In the genomic region with DNA sequence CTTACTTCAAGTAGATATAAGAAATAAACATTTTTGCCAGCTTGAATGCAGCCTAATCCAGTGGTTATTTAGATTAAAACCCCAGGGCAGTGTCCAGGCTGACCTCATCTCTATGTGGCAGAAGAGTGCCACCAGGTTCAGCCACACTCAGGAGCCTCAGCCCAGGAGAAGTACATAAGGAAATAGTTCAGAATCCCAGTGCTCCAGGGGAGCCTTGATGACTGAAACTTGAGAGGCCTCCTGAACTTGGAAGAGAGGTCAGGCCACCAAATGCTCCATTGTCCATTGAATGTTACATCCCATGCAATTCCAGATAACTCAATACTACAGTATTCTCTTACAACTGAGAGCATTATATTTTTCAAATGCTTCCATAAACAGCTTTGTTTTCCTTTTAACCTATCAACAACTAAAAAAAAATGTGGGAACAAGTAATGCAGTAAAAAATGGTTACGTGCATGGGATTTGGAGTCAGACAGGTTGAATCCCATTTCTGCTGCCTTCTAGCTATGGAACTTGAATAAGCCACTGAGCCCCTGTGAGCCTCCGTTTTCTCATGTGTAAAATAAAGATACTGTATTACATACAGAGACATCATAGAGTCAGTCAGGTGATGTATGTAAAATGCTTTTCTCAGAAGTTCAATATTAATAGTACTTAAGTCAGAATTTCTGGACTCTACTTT, we compare ENCODE assay signal across 1 cellular context.
TF ChIP-seq lines count a peak whose summit lies in the region.

No MANE protein-coding gene starts in this region.

TF ChIP-seq in IMR-90, 13 proteins besides CTCF, POLR2A, EP300 and RAD21:
- TF ChIP-seq FOS (IDR thresholded peaks at IDR 0.05; ENCODE audit: low read depth, low read length) (no peak), RFX5 (IDR thresholded peaks at IDR 0.05; ENCODE audit: low read depth, low read length) (no peak), CEBPB (IDR thresholded peaks at IDR 0.05; ENCODE audit: low read depth, low read length) (no peak), MXI1 (IDR thresholded peaks at IDR 0.05; ENCODE audit: borderline replicate concordance, low read depth, low read length) (no peak), RCOR1 (IDR thresholded peaks at IDR 0.05; ENCODE audit: insufficient replicate concordance, low read length) (no peak), SMC3 (IDR thresholded peaks at IDR 0.05; ENCODE audit: low read depth, low read length) (no peak), BHLHE40 (IDR thresholded peaks at IDR 0.05; ENCODE audit: low read depth, low read length) (no peak), NFE2L2 (IDR thresholded peaks at IDR 0.05; ENCODE audit: low read depth, low read length) (no peak), MAFK (IDR thresholded peaks at IDR 0.05; ENCODE audit: low read depth, low read length) (no peak), MAZ (IDR thresholded peaks at IDR 0.05; ENCODE audit: borderline replicate concordance, low read depth, low read length) (no peak), CHD1 (IDR thresholded peaks at IDR 0.05; ENCODE audit: low read depth, low read length) (no peak)
- TF ChIP-seq, protein P1, sequence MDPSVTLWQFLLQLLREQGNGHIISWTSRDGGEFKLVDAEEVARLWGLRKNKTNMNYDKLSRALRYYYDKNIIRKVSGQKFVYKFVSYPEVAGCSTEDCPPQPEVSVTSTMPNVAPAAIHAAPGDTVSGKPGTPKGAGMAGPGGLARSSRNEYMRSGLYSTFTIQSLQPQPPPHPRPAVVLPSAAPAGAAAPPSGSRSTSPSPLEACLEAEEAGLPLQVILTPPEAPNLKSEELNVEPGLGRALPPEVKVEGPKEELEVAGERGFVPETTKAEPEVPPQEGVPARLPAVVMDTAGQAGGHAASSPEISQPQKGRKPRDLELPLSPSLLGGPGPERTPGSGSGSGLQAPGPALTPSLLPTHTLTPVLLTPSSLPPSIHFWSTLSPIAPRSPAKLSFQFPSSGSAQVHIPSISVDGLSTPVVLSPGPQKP (IDR thresholded peaks at IDR 0.05; ENCODE audit: borderline replicate concordance, low read depth, low read length), result no peak
- TF ChIP-seq, protein P2, sequence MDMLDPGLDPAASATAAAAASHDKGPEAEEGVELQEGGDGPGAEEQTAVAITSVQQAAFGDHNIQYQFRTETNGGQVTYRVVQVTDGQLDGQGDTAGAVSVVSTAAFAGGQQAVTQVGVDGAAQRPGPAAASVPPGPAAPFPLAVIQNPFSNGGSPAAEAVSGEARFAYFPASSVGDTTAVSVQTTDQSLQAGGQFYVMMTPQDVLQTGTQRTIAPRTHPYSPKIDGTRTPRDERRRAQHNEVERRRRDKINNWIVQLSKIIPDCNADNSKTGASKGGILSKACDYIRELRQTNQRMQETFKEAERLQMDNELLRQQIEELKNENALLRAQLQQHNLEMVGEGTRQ (IDR thresholded peaks at IDR 0.05; ENCODE audit: low read depth, low read length), result no peak
